ENCODE assay signal across 21 cellular contexts in the genomic region with DNA sequence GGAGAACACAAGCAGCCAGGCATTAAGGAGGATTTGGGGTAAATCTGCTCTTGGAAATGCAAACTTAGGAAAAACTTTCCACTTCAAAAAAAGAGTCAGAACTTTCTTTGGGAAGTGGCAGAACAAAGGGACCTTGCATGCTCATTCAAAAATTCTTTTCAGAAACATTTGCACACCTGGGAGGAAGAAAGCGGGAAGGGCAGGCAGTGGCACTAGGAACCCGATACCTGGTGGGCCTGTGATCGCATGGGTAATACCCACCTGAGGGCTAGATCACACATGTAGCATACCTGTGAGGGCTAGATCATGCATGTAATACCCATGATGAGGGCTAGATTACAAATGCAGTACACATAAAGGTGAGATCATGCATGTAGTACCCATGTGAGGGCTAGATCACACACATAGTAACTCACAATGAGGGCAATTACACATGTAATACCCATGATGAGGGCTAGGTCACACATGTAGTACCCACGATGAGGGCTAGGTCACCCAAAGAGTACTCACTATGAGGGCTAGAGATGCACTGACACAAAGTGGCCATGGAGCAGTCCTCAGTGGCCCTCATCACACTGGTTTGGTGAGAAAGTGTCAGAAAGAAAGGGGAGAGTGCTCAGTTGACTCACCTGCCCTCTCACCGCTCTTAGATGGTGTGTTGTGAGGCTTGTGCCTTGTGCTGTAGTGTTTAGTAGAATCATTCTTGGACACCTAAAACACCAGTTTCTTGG.
A peak's percentile ranks its signal among the peaks of the same experiment; 100 is the strongest.
DNase-seq lines count a peak whose midpoint lies in the region; FAIRE-seq and TF ChIP-seq lines count a peak whose summit lies in the region.
"Had no signal": no experiment of that assay in that cellular context is flagged by ENCODE, and none has a peak within 500 bp of the region (broad histone marks: within the 10 kb centered on the region; RNA-seq: fewer than 3 reads in every experiment).

No MANE protein-coding gene starts in this region.

- no peaks in the 10 kb centered on the region for H3K36me3 ChIP-seq in HUES48 (ENCODE audit: control insufficient read depth, insufficient read depth, low read length)
- no peaks in the 10 kb centered on the region for H3K36me3 ChIP-seq in H1 (ENCODE audit: control insufficient read depth in 2 of 4, insufficient read depth in 4 of 4, low read length in 3 of 4)
- H3K36me3 ChIP-seq in neuronal stem cell (replicated peaks in 1 of 2; ENCODE audit: control insufficient read depth in 2 of 2, insufficient read depth in 2 of 2, low read length in 2 of 2) = no peaks in the 10 kb centered on the region
- no peaks in the 10 kb centered on the region for H3K36me3 ChIP-seq in mesenchymal stem cell (ENCODE audit: control insufficient read depth in 1 of 2, insufficient read depth in 2 of 2, low read depth in 1 of 2, low read length in 2 of 2)
- H3K36me3 ChIP-seq: BLaER1, HAP-1 had no signal

- H3K9me3 ChIP-seq in HUES48 (ENCODE audit: control insufficient read depth, insufficient read depth, low read length) = no peaks in the 10 kb centered on the region
- H3K9me3 ChIP-seq in H1 (ENCODE audit: insufficient read depth in 2 of 2, low read depth in 1 of 2, low read length in 1 of 2) = no peaks in the 10 kb centered on the region
- no peaks in the 10 kb centered on the region for H3K9me3 ChIP-seq in neuronal stem cell (replicated peaks in 1 of 2; ENCODE audit: control insufficient read depth in 2 of 2, insufficient read depth in 1 of 2, low read depth in 1 of 2, low read length in 2 of 2)
- no peaks in the 10 kb centered on the region for H3K9me3 ChIP-seq in mesenchymal stem cell (ENCODE audit: control insufficient read depth, low read length)
- H3K9me3 ChIP-seq: BLaER1, HAP-1 had no signal

- H3K4me3 ChIP-seq in HUES48 (ENCODE audit: low read depth, low read length) (no peak overlapping the region), H1 (ENCODE audit: extremely low read depth in 1 of 4, insufficient read depth in 2 of 4, low read depth in 3 of 4, low read length in 4 of 4) (no peak overlapping the region), neuronal stem cell (ENCODE audit: low read length in 2 of 2) (no peak overlapping the region), mesenchymal stem cell (ENCODE audit: insufficient read depth in 1 of 2, low read depth in 1 of 2, low read length in 2 of 2) (no peak overlapping the region)
- H3K4me3 ChIP-seq: BLaER1, HAP-1 had no signal

- peaks cover 60% of the 10 kb centered on the region for H3K9me3 Mint-ChIP-seq in HFFc6
- H3K9me3 Mint-ChIP-seq: CD4-positive, alpha-beta T cell had no signal

- H3K4me3 Mint-ChIP-seq in HFFc6 = no peak overlapping the region
- H3K4me3 Mint-ChIP-seq: B cell; CD14-positive monocyte; CD4-positive, alpha-beta T cell; CD8-positive, alpha-beta memory T cell had no signal

- H4K8ac ChIP-seq in H1 (ENCODE audit: extremely low read depth, insufficient read depth, low read length) (no peak overlapping the region), neuronal stem cell (ENCODE audit: low read depth, low read length) (peak overlapping the region; percentile 19), mesenchymal stem cell (ENCODE audit: low read length) (no peak overlapping the region)

- no peaks in the 10 kb centered on the region for H3K27me3 Mint-ChIP-seq in HFFc6 (ENCODE audit: insufficient read depth)
- H3K27me3 Mint-ChIP-seq: B cell; CD4-positive, alpha-beta T cell; CD8-positive, alpha-beta memory T cell had no signal

- H2BK15ac ChIP-seq in H1 (ENCODE audit: low read length) = no peak overlapping the region
- no peak overlapping the region for H2BK15ac ChIP-seq in neuronal stem cell (ENCODE audit: low read length)
- H2BK15ac ChIP-seq in mesenchymal stem cell (ENCODE audit: low read depth, poor library complexity, severe bottlenecking) = no peak overlapping the region

- POLR2A ChIA-PET in H1 (lab: Charles Lee; ENCODE audit: partially characterized antibody) = no interaction called here

- H3K18ac ChIP-seq in H1 (ENCODE audit: extremely low read depth, low read length) = no peak overlapping the region; the same call in 1 of the 2 replicates
- H3K18ac ChIP-seq in neuronal stem cell (ENCODE audit: low read length) = no peak overlapping the region
- H3K18ac ChIP-seq in mesenchymal stem cell (ENCODE audit: low read depth in 1 of 2, low read length in 2 of 2) = no peak overlapping the region

- H2BK12ac ChIP-seq in H1 (ENCODE audit: low read depth, low read length) (no peak overlapping the region), neuronal stem cell (ENCODE audit: low read length) (no peak overlapping the region), mesenchymal stem cell (ENCODE audit: low read length in 2 of 2) (no peak overlapping the region)

- H3K14ac ChIP-seq in H1 (ENCODE audit: insufficient read length) (no peak overlapping the region), neuronal stem cell (ENCODE audit: low read length) (no peak overlapping the region), mesenchymal stem cell (ENCODE audit: low read length in 2 of 2) (no peak overlapping the region)

- H2BK5ac ChIP-seq in H1 (ENCODE audit: low read depth, low read length) (no peak overlapping the region), neuronal stem cell (ENCODE audit: low read length) (no peak overlapping the region), mesenchymal stem cell (ENCODE audit: low read depth, low read length, poor library complexity, severe bottlenecking) (no peak overlapping the region)

- H3K56ac ChIP-seq in H1 (replicated peaks; ENCODE audit: insufficient read length, low read depth, low read length) = no peak overlapping the region

- H3K4ac ChIP-seq in H1 (replicated peaks; ENCODE audit: insufficient read length, low read depth, low read length) = peak overlapping the region; percentile 61
- H3K4ac ChIP-seq in neuronal stem cell (ENCODE audit: low read length) = no peak overlapping the region
- H3K4ac ChIP-seq in mesenchymal stem cell (ENCODE audit: low read depth in 1 of 2, low read length in 2 of 2) = no peak overlapping the region

- no peak for TF ChIP-seq RAD21 in H1 (IDR thresholded peaks at IDR 0.05 in 1 of 2, conservative IDR thresholded peaks at IDR 0.05 in 1 of 2; ENCODE audit: low read depth in 2 of 2, low read length in 2 of 2)

- no peak for DNase-seq in H1 (ENCODE audit: low read depth in 1 of 2, low spot score in 2 of 2)
- DNase-seq in neuronal stem cell (ENCODE audit: low spot score) = no peak
- no peak for DNase-seq in urothelium cell line (ENCODE audit: low spot score)
- DNase-seq in mesenchymal stem cell = no peak
- DNase-seq in HFFc6 = no peak
- no peak for DNase-seq in amniotic stem cell (lab: John Stamatoyannopoulos, UW)
- DNase-seq in AML-193 (lab: John Stamatoyannopoulos, UW) = no peak
- DNase-seq: CD4-positive, alpha-beta T cell; CD8-positive, alpha-beta memory T cell; DMS 273 treated with DMSO at 0.1 percent for 48 hours; DMS79; EL; GDM1 had no signal

- H3K4me1 ChIP-seq in HUES48 (ENCODE audit: control insufficient read depth, insufficient read depth, low read length) (peaks cover 48% of the 10 kb centered on the region), H1 (replicated peaks in 1 of 4; ENCODE audit: control insufficient read depth in 3 of 4, insufficient read depth in 4 of 4, low read length in 3 of 4) (peaks cover 4 to 17% (median 11%) of the 10 kb centered on the region in 4 experiments; a peak in 6 of 7 replicates), neuronal stem cell (ENCODE audit: control insufficient read depth in 2 of 2, insufficient read depth in 1 of 2, low read depth in 1 of 2, low read length in 2 of 2) (peaks cover 0 to 3% of the 10 kb centered on the region in 2 donors), mesenchymal stem cell (ENCODE audit: control insufficient read depth, insufficient read depth, low read depth, low read length) (no peaks in the 10 kb centered on the region)
- H3K4me1 ChIP-seq: BLaER1, HAP-1 had no signal

- H3K9ac ChIP-seq in HUES48 (ENCODE audit: low read depth, low read length) (no peak overlapping the region), H1 (replicated peaks in 1 of 4; ENCODE audit: extremely low read depth in 1 of 4, low read depth in 3 of 4, low read length in 3 of 4) (no peak overlapping the region; a peak in 1 of 7 replicates), neuronal stem cell (ENCODE audit: low read depth, low read length, poor library complexity) (no peak overlapping the region), mesenchymal stem cell (ENCODE audit: low read length) (no peak overlapping the region)
- H3K9ac ChIP-seq: BLaER1 had no signal

- H4K20me1 ChIP-seq in H1 (replicated peaks in 1 of 2; ENCODE audit: control insufficient read depth in 1 of 2, insufficient read depth in 2 of 2, low read length in 2 of 2) = peaks cover 8 to 10% of the 10 kb centered on the region in 2 experiments
- H4K20me1 ChIP-seq: BLaER1 had no signal

- H3K79me2 ChIP-seq in H1 (ENCODE audit: control insufficient read depth in 1 of 2, insufficient read depth in 2 of 2, low read length in 2 of 2) = no peaks in the 10 kb centered on the region

- H3K23ac ChIP-seq in H1 (ENCODE audit: insufficient read length) (no peak overlapping the region), neuronal stem cell (ENCODE audit: low read depth, low read length, poor library complexity) (no peak overlapping the region), mesenchymal stem cell (ENCODE audit: low read length in 2 of 2) (no peak overlapping the region)

- H4K5ac ChIP-seq in H1 (ENCODE audit: insufficient read length, low read depth, low read length) = no peak overlapping the region

- H2AK5ac ChIP-seq in H1 (ENCODE audit: low read depth, low read length) (no peak overlapping the region), neuronal stem cell (ENCODE audit: low read depth, low read length) (no peak overlapping the region), mesenchymal stem cell (ENCODE audit: low read length, severe bottlenecking) (no peak overlapping the region)

- no peaks in the 10 kb centered on the region for H3K79me1 ChIP-seq in H1 (ENCODE audit: low read depth, low read length)
- no peaks in the 10 kb centered on the region for H3K79me1 ChIP-seq in neuronal stem cell (ENCODE audit: low read depth, low read length)
- no peaks in the 10 kb centered on the region for H3K79me1 ChIP-seq in mesenchymal stem cell (replicated peaks; ENCODE audit: low read length, poor library complexity, severe bottlenecking)

- FAIRE-seq in H1 (lab: Jason Lieb, UNC) = no peak
- peak; percentile 73 for FAIRE-seq in urothelium cell line (lab: Jason Lieb, UNC)
- FAIRE-seq: D721Med, GM12891, GM18507 had no signal

- TF ChIP-seq EP300 in H1 (IDR thresholded peaks at IDR 0.05; ENCODE audit: borderline replicate concordance in 1 of 2, low read depth in 2 of 2, low read length in 2 of 2) = no peak

- H3K27ac Mint-ChIP-seq in HFFc6 = no peak overlapping the region
- H3K27ac Mint-ChIP-seq: B cell; CD4-positive, alpha-beta T cell; CD8-positive, alpha-beta memory T cell had no signal

- H3K27me3 ChIP-seq in HUES48 (ENCODE audit: control insufficient read depth, insufficient read depth, low read length) = peaks cover 46% of the 10 kb centered on the region
- H3K27me3 ChIP-seq in H1 (replicated peaks in 1 of 4; ENCODE audit: control insufficient read depth in 3 of 4, extremely low read depth in 1 of 4, insufficient read depth in 3 of 4, low read length in 3 of 4) = peaks cover 14 to 33% (median 18%) of the 10 kb centered on the region in 4 experiments; a peak in 5 of 7 replicates
- no peaks in the 10 kb centered on the region for H3K27me3 ChIP-seq in neuronal stem cell (ENCODE audit: control insufficient read depth in 3 of 3, insufficient read depth in 3 of 3, low read depth in 1 of 3, low read length in 3 of 3)
- no peaks in the 10 kb centered on the region for H3K27me3 ChIP-seq in mesenchymal stem cell (ENCODE audit: control insufficient read depth in 1 of 2, insufficient read depth in 1 of 2, low read length in 2 of 2)
- H3K27me3 ChIP-seq: BLaER1 had no signal

- TF ChIP-seq POLR2A in H1 (IDR thresholded peaks at IDR 0.05; ENCODE audit: control extremely low read depth in 1 of 2, low read depth in 2 of 2, low read length in 2 of 2) = no peak

- peaks cover 5% of the 10 kb centered on the region; the same call in 1 of the 2 replicates for H3K36me3 Mint-ChIP-seq in HFFc6 (ENCODE audit: low read depth)
- H3K36me3 Mint-ChIP-seq: CD14-positive monocyte; CD8-positive, alpha-beta memory T cell had no signal

- H3K23me2 ChIP-seq in H1 (ENCODE audit: low read depth, low read length) = no peaks in the 10 kb centered on the region

- no peak for TF ChIP-seq CTCF in H1 (IDR thresholded peaks at IDR 0.05; ENCODE audit: control extremely low read depth in 1 of 3, insufficient read depth in 1 of 3, low read depth in 1 of 3, low read length in 3 of 3)
- TF ChIP-seq CTCF in HFFc6 (IDR thresholded peaks at IDR 0.05) = no peak

- no peak overlapping the region for H2BK20ac ChIP-seq in H1 (ENCODE audit: low read length)

- CTCF ChIA-PET in H1 (lab: Charles Lee; ENCODE audit: partially characterized antibody) = no interaction called here

- peak overlapping the region; percentile 54 for H3K27ac ChIP-seq in HUES48 (ENCODE audit: low read depth, low read length)
- H3K27ac ChIP-seq in H1 (ENCODE audit: low read depth, low read length) = no peak overlapping the region
- no peak overlapping the region for H3K27ac ChIP-seq in neuronal stem cell (replicated peaks; ENCODE audit: low read length)
- no peak overlapping the region for H3K27ac ChIP-seq in mesenchymal stem cell (ENCODE audit: low read length, poor library complexity, severe bottlenecking)
- H3K27ac ChIP-seq: BLaER1 had no signal

- H3K4me1 Mint-ChIP-seq in HFFc6 (ENCODE audit: low read depth) = no peaks in the 10 kb centered on the region
- H3K4me1 Mint-ChIP-seq: B cell; CD14-positive monocyte; CD8-positive, alpha-beta memory T cell had no signal

- no peak overlapping the region for H2AFZ ChIP-seq in H1 (ENCODE audit: low read length)
- no peak overlapping the region for H2AFZ ChIP-seq in neuronal stem cell (ENCODE audit: low read length)
- no peak overlapping the region for H2AFZ ChIP-seq in mesenchymal stem cell (ENCODE audit: low read depth, low read length)

- H2BK120ac ChIP-seq in H1 (replicated peaks; ENCODE audit: low read depth, low read length) (no peak overlapping the region), neuronal stem cell (ENCODE audit: low read depth, low read length) (no peak overlapping the region), mesenchymal stem cell (ENCODE audit: low read depth, low read length) (no peak overlapping the region)

- WGBS in H1 (ENCODE audit: extremely low coverage in 1 of 2, insufficient coverage in 1 of 2, insufficient read length in 1 of 2, insufficient replicate concordance in 2 of 2, low coverage in 1 of 2, low lambda C conversion rate in 2 of 2, missing lambda C conversion rate in 1 of 2), 2 experiments = 66% methylated on average over 5 of the region's 5 CpGs; no CpG with 5 or more reads in 1 of the 2 experiments
- WGBS in neuronal stem cell (ENCODE audit: extremely low coverage in 2 of 2, insufficient read length in 2 of 2, insufficient replicate concordance in 1 of 2), 2 donors = no CpG with 5 or more reads among the region's 5 CpGs
- 84% methylated on average over 4 of the region's 5 CpGs for WGBS in mesenchymal stem cell

- H3K4me2 ChIP-seq in H1 (ENCODE audit: insufficient read depth in 1 of 2, low read depth in 2 of 2, low read length in 2 of 2) (peak overlapping the region; percentile 43 to 49), neuronal stem cell (ENCODE audit: insufficient read depth, low read length, poor library complexity, severe bottlenecking) (no peak overlapping the region), mesenchymal stem cell (ENCODE audit: low read length, poor library complexity, severe bottlenecking) (no peak overlapping the region)
- H3K4me2 ChIP-seq: BLaER1 had no signal

- H4K91ac ChIP-seq in H1 (replicated peaks; ENCODE audit: insufficient read length, low read length) (no peak overlapping the region), neuronal stem cell (ENCODE audit: low read depth, low read length, poor library complexity) (no peak overlapping the region), mesenchymal stem cell (ENCODE audit: low read length) (no peak overlapping the region)

Comparison
In these comparisons a context has a peak if more than half of its experiments do, and no peak if none do; other contexts are left out.
1. H3K4me2 ChIP-seq: peak in H1 (2 of 2); none in neuronal stem cell (single experiment) and mesenchymal stem cell (single experiment).